In the genomic region with DNA sequence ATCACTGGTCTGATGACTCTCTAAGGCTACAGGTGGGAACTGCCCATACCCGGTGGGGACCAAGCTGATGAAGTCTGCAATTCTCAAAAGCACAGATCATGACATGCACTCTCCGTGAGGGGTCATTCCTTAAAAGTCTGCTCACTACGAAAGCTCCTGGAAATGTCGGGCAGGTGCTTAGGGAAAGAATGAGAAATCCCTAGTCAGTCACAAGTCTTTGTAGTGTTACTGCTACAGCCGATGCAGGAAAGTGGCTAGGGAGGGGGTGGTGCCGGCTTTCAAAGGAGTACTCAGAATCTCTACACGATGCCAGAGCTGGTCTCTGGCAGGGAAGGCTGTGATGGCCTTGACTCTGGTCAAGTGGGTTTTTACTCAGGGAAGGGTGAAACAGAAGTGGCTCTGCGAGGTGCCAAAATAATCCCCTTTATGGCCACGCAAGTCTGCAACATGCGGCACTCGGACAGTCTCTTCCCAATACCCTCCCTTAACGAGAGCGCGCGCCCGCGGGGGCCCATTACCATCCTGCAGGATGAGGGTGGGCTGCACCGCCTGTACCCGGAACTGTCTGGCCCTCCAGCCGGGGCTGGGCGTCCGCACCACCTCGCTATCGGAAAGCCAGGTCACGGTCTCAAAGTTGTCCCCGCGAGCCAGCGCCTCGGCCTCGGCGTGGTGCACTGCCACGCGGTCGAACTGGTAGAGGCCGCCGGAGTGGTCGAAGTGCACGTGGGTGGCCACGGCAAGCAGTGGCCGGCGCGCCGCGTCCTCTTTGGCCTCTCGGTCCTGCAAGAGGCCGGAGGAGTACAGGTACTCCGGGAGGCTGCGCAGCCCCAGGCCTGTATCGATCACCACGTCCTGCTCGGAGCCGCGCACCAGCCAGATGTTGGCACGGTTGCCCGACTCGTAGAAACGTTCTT, we compare ENCODE assay signal across 1 cellular context.
TF ChIP-seq lines count a peak whose summit lies in the region.

No MANE protein-coding gene starts in this region.

TF ChIP-seq in HepG2, 621 proteins besides CTCF, POLR2A, EP300 and RAD21 (continued from another document and continues in another):
- TF ChIP-seq GMEB2 (CRISPR knock-in tag; IDR thresholded peaks at IDR 0.05; ENCODE audit: low read depth) (no peak), GATA4 (IDR thresholded peaks at IDR 0.05; ENCODE audit: borderline replicate concordance, low read depth) (no peak), IRF9 (CRISPR knock-in tag; IDR thresholded peaks at IDR 0.05; ENCODE audit: borderline replicate concordance) (no peak; the same call in 1 of the 2 replicates), IRX3 (CRISPR knock-in tag; IDR thresholded peaks at IDR 0.05; ENCODE audit: borderline replicate concordance, low read depth) (peak; percentile 45; the same call in 1 of the 2 replicates), TEF (CRISPR knock-in tag; IDR thresholded peaks at IDR 0.05) (0 out of 2 replicates have a peak, but pooled peaks have one; percentile 73), ZNF576 (CRISPR knock-in tag; IDR thresholded peaks at IDR 0.05) (no peak), ETS1 (CRISPR knock-in tag; IDR thresholded peaks at IDR 0.05) (0 out of 2 replicates have a peak, but pooled peaks have one; percentile 19), FIP1L1 (IDR thresholded peaks at IDR 0.05; ENCODE audit: borderline replicate concordance, insufficient read depth, low read depth, low read length) (no peak), HINFP (CRISPR knock-in tag; IDR thresholded peaks at IDR 0.05; ENCODE audit: low read depth) (no peak), BATF2 (CRISPR knock-in tag; IDR thresholded peaks at IDR 0.05) (peak; percentile 71; the same call in 1 of the 2 replicates), AHR (CRISPR knock-in tag; IDR thresholded peaks at IDR 0.05) (no peak), IKZF5 (CRISPR knock-in tag; IDR thresholded peaks at IDR 0.05) (no peak), ZNF382 (CRISPR knock-in tag; IDR thresholded peaks at IDR 0.05; ENCODE audit: borderline replicate concordance) (no peak), NR1H2 (CRISPR knock-in tag; IDR thresholded peaks at IDR 0.05; ENCODE audit: borderline replicate concordance, low read depth) (peak; percentile 24; the same call in 1 of the 2 replicates), ZNF143 (CRISPR knock-in tag; IDR thresholded peaks at IDR 0.05) (no peak; the same call in 1 of the 2 replicates), SMAD1 (CRISPR knock-in tag; IDR thresholded peaks at IDR 0.05; ENCODE audit: borderline replicate concordance, low read depth) (no peak), NONO (IDR thresholded peaks at IDR 0.05) (no peak), NONO (CRISPR knock-in tag; conservative IDR thresholded peaks at IDR 0.05) (0 out of 2 replicates have a peak, but pooled peaks have one; percentile 11), ZSCAN5A (CRISPR knock-in tag; IDR thresholded peaks at IDR 0.05; ENCODE audit: borderline replicate concordance) (peak; percentile 67; the same call in 1 of the 2 replicates), ZNF367 (CRISPR knock-in tag; IDR thresholded peaks at IDR 0.05; ENCODE audit: borderline replicate concordance) (peak; percentile 85; the same call in 1 of the 2 replicates), CBFB (CRISPR knock-in tag; IDR thresholded peaks at IDR 0.05) (no peak), NAIF1 (CRISPR knock-in tag; IDR thresholded peaks at IDR 0.05; ENCODE audit: borderline replicate concordance) (0 out of 2 replicates have a peak, but pooled peaks have one; percentile 6)
- TF ChIP-seq, protein P1, sequence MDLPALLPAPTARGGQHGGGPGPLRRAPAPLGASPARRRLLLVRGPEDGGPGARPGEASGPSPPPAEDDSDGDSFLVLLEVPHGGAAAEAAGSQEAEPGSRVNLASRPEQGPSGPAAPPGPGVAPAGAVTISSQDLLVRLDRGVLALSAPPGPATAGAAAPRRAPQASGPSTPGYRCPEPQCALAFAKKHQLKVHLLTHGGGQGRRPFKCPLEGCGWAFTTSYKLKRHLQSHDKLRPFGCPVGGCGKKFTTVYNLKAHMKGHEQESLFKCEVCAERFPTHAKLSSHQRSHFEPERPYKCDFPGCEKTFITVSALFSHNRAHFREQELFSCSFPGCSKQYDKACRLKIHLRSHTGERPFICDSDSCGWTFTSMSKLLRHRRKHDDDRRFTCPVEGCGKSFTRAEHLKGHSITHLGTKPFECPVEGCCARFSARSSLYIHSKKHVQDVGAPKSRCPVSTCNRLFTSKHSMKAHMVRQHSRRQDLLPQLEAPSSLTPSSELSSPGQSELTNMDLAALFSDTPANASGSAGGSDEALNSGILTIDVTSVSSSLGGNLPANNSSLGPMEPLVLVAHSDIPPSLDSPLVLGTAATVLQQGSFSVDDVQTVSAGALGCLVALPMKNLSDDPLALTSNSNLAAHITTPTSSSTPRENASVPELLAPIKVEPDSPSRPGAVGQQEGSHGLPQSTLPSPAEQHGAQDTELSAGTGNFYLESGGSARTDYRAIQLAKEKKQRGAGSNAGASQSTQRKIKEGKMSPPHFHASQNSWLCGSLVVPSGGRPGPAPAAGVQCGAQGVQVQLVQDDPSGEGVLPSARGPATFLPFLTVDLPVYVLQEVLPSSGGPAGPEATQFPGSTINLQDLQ (CRISPR knock-in tag; IDR thresholded peaks at IDR 0.05): 0 out of 2 replicates have a peak, but pooled peaks have one; percentile 19
- TF ChIP-seq, protein P2, sequence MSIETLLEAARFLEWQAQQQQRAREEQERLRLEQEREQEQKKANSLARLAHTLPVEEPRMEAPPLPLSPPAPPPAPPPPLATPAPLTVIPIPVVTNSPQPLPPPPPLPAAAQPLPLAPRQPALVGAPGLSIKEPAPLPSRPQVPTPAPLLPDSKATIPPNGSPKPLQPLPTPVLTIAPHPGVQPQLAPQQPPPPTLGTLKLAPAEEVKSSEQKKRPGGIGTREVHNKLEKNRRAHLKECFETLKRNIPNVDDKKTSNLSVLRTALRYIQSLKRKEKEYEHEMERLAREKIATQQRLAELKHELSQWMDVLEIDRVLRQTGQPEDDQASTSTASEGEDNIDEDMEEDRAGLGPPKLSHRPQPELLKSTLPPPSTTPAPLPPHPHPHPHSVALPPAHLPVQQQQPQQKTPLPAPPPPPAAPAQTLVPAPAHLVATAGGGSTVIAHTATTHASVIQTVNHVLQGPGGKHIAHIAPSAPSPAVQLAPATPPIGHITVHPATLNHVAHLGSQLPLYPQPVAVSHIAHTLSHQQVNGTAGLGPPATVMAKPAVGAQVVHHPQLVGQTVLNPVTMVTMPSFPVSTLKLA (IDR thresholded peaks at IDR 0.05): peak; percentile 63; the same call in 1 of the 2 replicates
- TF ChIP-seq, protein P3, sequence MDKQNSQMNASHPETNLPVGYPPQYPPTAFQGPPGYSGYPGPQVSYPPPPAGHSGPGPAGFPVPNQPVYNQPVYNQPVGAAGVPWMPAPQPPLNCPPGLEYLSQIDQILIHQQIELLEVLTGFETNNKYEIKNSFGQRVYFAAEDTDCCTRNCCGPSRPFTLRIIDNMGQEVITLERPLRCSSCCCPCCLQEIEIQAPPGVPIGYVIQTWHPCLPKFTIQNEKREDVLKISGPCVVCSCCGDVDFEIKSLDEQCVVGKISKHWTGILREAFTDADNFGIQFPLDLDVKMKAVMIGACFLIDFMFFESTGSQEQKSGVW (CRISPR knock-in tag; IDR thresholded peaks at IDR 0.05; ENCODE audit: borderline replicate concordance): no peak
- TF ChIP-seq, protein P4, sequence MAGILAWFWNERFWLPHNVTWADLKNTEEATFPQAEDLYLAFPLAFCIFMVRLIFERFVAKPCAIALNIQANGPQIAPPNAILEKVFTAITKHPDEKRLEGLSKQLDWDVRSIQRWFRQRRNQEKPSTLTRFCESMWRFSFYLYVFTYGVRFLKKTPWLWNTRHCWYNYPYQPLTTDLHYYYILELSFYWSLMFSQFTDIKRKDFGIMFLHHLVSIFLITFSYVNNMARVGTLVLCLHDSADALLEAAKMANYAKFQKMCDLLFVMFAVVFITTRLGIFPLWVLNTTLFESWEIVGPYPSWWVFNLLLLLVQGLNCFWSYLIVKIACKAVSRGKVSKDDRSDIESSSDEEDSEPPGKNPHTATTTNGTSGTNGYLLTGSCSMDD (CRISPR knock-in tag; IDR thresholded peaks at IDR 0.05): peak; percentile 85; the same call in 1 of the 2 replicates
- TF ChIP-seq, protein P5, sequence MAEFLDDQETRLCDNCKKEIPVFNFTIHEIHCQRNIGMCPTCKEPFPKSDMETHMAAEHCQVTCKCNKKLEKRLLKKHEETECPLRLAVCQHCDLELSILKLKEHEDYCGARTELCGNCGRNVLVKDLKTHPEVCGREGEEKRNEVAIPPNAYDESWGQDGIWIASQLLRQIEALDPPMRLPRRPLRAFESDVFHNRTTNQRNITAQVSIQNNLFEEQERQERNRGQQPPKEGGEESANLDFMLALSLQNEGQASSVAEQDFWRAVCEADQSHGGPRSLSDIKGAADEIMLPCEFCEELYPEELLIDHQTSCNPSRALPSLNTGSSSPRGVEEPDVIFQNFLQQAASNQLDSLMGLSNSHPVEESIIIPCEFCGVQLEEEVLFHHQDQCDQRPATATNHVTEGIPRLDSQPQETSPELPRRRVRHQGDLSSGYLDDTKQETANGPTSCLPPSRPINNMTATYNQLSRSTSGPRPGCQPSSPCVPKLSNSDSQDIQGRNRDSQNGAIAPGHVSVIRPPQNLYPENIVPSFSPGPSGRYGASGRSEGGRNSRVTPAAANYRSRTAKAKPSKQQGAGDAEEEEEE (CRISPR knock-in tag; IDR thresholded peaks at IDR 0.05; ENCODE audit: borderline replicate concordance): 0 out of 2 replicates have a peak, but pooled peaks have one; percentile 5
